ENCODE assay signal across 8 cellular contexts in the genomic region with DNA sequence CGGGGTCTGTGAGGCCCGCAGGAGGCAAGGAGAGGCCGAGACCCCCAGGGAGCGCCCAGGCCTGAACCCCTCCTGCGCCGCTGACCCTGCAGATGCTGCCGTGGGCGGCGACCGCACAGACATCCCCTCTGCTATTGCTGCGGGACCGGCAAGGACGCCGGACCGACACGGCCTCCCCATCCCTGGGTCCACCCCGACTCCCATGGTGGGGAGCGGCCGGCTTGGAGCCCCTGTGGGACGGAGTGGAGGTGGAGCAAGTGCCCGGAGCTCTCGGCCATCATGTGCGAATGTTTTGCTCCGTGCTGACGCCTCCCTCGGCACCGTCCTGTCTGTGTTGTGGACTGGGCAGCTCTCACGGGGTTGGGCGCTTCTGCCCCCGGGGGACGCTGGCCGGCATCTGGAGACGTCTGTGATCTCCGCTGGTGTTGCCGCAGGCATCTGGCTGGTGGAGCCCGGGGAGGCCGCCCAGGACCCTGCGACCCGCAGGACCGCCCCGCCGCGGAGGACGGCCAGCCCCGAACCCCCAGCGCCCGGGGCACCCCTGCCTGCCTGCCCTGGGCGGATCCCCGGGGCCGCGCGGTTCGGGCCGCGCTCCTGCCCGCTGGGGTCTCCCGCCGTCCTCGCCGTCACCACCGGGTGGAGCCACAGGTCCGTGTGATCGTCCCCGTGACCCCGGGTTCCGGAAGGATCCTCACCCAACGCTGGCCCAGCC. TPM values are rescaled to one million over a fixed set of nuclear protein-coding genes. Genes with fewer than 3 reads are reported as not detected.
DNase-seq lines count a peak whose midpoint lies in the region; ATAC-seq and TF ChIP-seq lines count a peak whose summit lies in the region.

No MANE protein-coding gene starts in this region.

- H2BK12ac ChIP-seq in mesenchymal stem cell (ENCODE audit: low read length in 2 of 2): no peak overlapping the region

- no peak overlapping the region for H3K18ac ChIP-seq in mesenchymal stem cell (ENCODE audit: low read depth in 1 of 2, low read length in 2 of 2)

- H3K14ac ChIP-seq in mesenchymal stem cell (ENCODE audit: low read length in 2 of 2): no peak overlapping the region

- peak overlapping the region; percentile 56 for H4K8ac ChIP-seq in mesenchymal stem cell (ENCODE audit: low read length)

- ATAC-seq in stimulated activated naive CD8-positive, alpha-beta T cell treated with anti-CD3 and anti-CD28 coated beads, Interleukin-15, amount 100 ng/mL, for 72 hours: peak; percentile 87
- ATAC-seq in GM19463 (IDR thresholded peaks at IDR 0.05; ENCODE audit: unreplicated experiment): no peak

- peak overlapping the region; percentile 54 for H2AFZ ChIP-seq in mesenchymal stem cell (ENCODE audit: low read depth, low read length)

- in situ Hi-C loops in ACHN (cut with HindIII; ENCODE audit: low pct_ligation_motif_present, low pct_unique_long_range_greater_than_20kb, low sequenced_read_pairs): no loop called here

- H3K27me3 ChIP-seq in dorsolateral prefrontal cortex (peaks cover 0 to 19% (median 4%) of the 10 kb centered on the region in 45 donors), mesenchymal stem cell (ENCODE audit: control insufficient read depth in 1 of 2, insufficient read depth in 1 of 2, low read length in 2 of 2) (peaks cover 10 to 40% of the 10 kb centered on the region in 2 experiments)

- H3K79me1 ChIP-seq in mesenchymal stem cell (replicated peaks; ENCODE audit: low read length, poor library complexity, severe bottlenecking): peaks cover 3% of the 10 kb centered on the region

- WGBS in mesenchymal stem cell: 26% methylated on average over 67 of the region's 67 CpGs

- peak overlapping the region; percentile 52 for H3K4me2 ChIP-seq in mesenchymal stem cell (ENCODE audit: low read length, poor library complexity, severe bottlenecking)

- peak overlapping the region; percentile 70 for H3K9ac ChIP-seq in mesenchymal stem cell (ENCODE audit: low read length)

- H2AK5ac ChIP-seq in mesenchymal stem cell (ENCODE audit: low read length, severe bottlenecking): no peak overlapping the region

- H3K9me3 Mint-ChIP-seq in stimulated activated naive CD8-positive, alpha-beta T cell treated with anti-CD3 and anti-CD28 coated beads, Interleukin-15, amount 100 ng/mL, for 72 hours: no peaks in the 10 kb centered on the region

- H4K91ac ChIP-seq in mesenchymal stem cell (ENCODE audit: low read length): peak overlapping the region; percentile 43

- intact Hi-C loops in dorsolateral prefrontal cortex (cut with DNase I): loop anchor here (1.0 to 10.0 kb wide), 5 partner anchors 61 to 289 kb away; no protein-coding TSS in a partner anchor

- peak overlapping the region in 37 of 59 donors; percentile 5 to 78 (median 51) for H3K27ac ChIP-seq in dorsolateral prefrontal cortex
- no peak overlapping the region for H3K27ac ChIP-seq in mesenchymal stem cell (ENCODE audit: low read length, poor library complexity, severe bottlenecking)

- H3K27ac Mint-ChIP-seq in stimulated activated naive CD8-positive, alpha-beta T cell treated with anti-CD3 and anti-CD28 coated beads, Interleukin-15, amount 100 ng/mL, for 72 hours: no peak overlapping the region

- H2BK120ac ChIP-seq in mesenchymal stem cell (ENCODE audit: low read depth, low read length): no peak overlapping the region

- H3K4me3 ChIP-seq in dorsolateral prefrontal cortex (peak overlapping the region in 51 of 59 donors; percentile 7 to 57 (median 40)), mesenchymal stem cell (ENCODE audit: insufficient read depth in 1 of 2, low read depth in 1 of 2, low read length in 2 of 2) (peak overlapping the region in 1 of 2 experiments; percentile 59)

- peaks cover 6% of the 10 kb centered on the region for H3K9me3 ChIP-seq in mesenchymal stem cell (ENCODE audit: control insufficient read depth, low read length)

- TF ChIP-seq CTCF in dorsolateral prefrontal cortex (IDR thresholded peaks at IDR 0.05 in 54 of 56, conservative IDR thresholded peaks at IDR 0.05 in 2 of 56; ENCODE audit: low read depth in 1 of 56, partially characterized antibody in 56 of 56): peak; percentile 24 to 88 (median 74)

- peaks cover 33% of the 10 kb centered on the region for H3K4me1 Mint-ChIP-seq in stimulated activated naive CD8-positive, alpha-beta T cell treated with anti-CD3 and anti-CD28 coated beads, Interleukin-15, amount 100 ng/mL, for 72 hours

- no peak overlapping the region for H3K23ac ChIP-seq in mesenchymal stem cell (ENCODE audit: low read length in 2 of 2)

- CTCF ChIA-PET in HEK293T (lab: Yijun Ruan, JAX): no interaction called here

- peaks cover 15% of the 10 kb centered on the region for H3K27me3 Mint-ChIP-seq in stimulated activated naive CD8-positive, alpha-beta T cell treated with anti-CD3 and anti-CD28 coated beads, Interleukin-15, amount 100 ng/mL, for 72 hours

- H2BK5ac ChIP-seq in mesenchymal stem cell (ENCODE audit: low read depth, low read length, poor library complexity, severe bottlenecking): no peak overlapping the region

- peaks cover 17% of the 10 kb centered on the region for H3K4me1 ChIP-seq in mesenchymal stem cell (ENCODE audit: control insufficient read depth, insufficient read depth, low read depth, low read length)

- POLR2A ChIA-PET in HEK293T (lab: Yijun Ruan, JAX): no interaction called here

- H2BK15ac ChIP-seq in mesenchymal stem cell (ENCODE audit: low read depth, poor library complexity, severe bottlenecking): no peak overlapping the region

- peak overlapping the region in 1 of 2 donors; percentile 59 for H3K4me3 Mint-ChIP-seq in stimulated activated naive CD8-positive, alpha-beta T cell treated with anti-CD3 and anti-CD28 coated beads, Interleukin-15, amount 100 ng/mL, for 72 hours

- H3K36me3 ChIP-seq in mesenchymal stem cell (ENCODE audit: control insufficient read depth in 1 of 2, insufficient read depth in 2 of 2, low read depth in 1 of 2, low read length in 2 of 2): peaks cover 0 to 4% of the 10 kb centered on the region in 2 experiments

- peak overlapping the region in 1 of 2 experiments; percentile 39 for H3K4ac ChIP-seq in mesenchymal stem cell (ENCODE audit: low read depth in 1 of 2, low read length in 2 of 2)

- DNase-seq in ACHN (peak; percentile 30), HEK293T (ENCODE audit: extremely low spot score) (peak; percentile 81), dorsolateral prefrontal cortex (peak in 9 of 10 donors; percentile 39 to 80 (median 68)), mesenchymal stem cell (peak; percentile 14), NCI-H187 (lab: John Stamatoyannopoulos, UW) (no peak)
- peak; percentile 71 for DNase-seq in activated CD4-positive, alpha-beta T cell treated with anti-CD3 and anti-CD28 coated beads for 48 hours
- DNase-seq in stimulated activated naive CD8-positive, alpha-beta T cell treated with anti-CD3 and anti-CD28 coated beads, Interleukin-15, amount 100 ng/mL, for 72 hours: peak; percentile 57 to 61

TF ChIP-seq in HEK293T, 16 proteins besides CTCF, POLR2A, EP300 and RAD21:
- TF ChIP-seq ARNT (IDR thresholded peaks at IDR 0.05) (no peak), L3MBTL2 (conservative IDR thresholded peaks at IDR 0.05) (no peak), HDGF (IDR thresholded peaks at IDR 0.05; ENCODE audit: borderline replicate concordance) (no peak), FOXA1 (IDR thresholded peaks at IDR 0.05) (no peak), FOXM1 (IDR thresholded peaks at IDR 0.05; ENCODE audit: borderline replicate concordance) (no peak), LEF1 (IDR thresholded peaks at IDR 0.05; ENCODE audit: borderline replicate concordance) (no peak), CTBP1 (IDR thresholded peaks at IDR 0.05; ENCODE audit: borderline replicate concordance) (no peak), BHLHE40 (IDR thresholded peaks at IDR 0.05; ENCODE audit: borderline replicate concordance) (no peak), TARDBP (IDR thresholded peaks at IDR 0.05) (no peak), FOXK2 (IDR thresholded peaks at IDR 0.05) (no peak), NFRKB (IDR thresholded peaks at IDR 0.05) (no peak), ELF4 (IDR thresholded peaks at IDR 0.05) (no peak), ZNF384 (IDR thresholded peaks at IDR 0.05) (no peak), SUZ12 (IDR thresholded peaks at IDR 0.05) (no peak)
TF ChIP-seq in HEK293T: peak in this region for 0.

RNA-seq across cellular contexts. Expression of gene GNG13, which starts 12.8 kb away (rescaled TPM):
- total RNA-seq in dorsolateral prefrontal cortex: 10 to 100 TPM in 8 of 120 experiments, 1 to 10 TPM in 112; 1.1 to 13.0 (median 5.8) TPM
- polyA plus RNA-seq in mesenchymal stem cell (2013, experiment 1 of 2): not detected
- polyA plus RNA-seq in mesenchymal stem cell (2013, experiment 2 of 2): not detected

RNA-seq across cellular contexts. Expression of gene CHTF18, which starts 24.9 kb away (rescaled TPM):
- total RNA-seq in dorsolateral prefrontal cortex: 10 to 100 TPM in 118 of 120 experiments, 1 to 10 TPM in 2; 9.5 to 68.5 (median 17.6) TPM
- 6.2 TPM for polyA plus RNA-seq in mesenchymal stem cell (2013, experiment 1 of 2)
- polyA plus RNA-seq in mesenchymal stem cell (2013, experiment 2 of 2): 6.0 TPM

RNA-seq across cellular contexts. Expression of gene RPUSD1, which starts 25.2 kb away (rescaled TPM):
- total RNA-seq in dorsolateral prefrontal cortex: 10 to 100 TPM in 119 of 120 experiments, 1 to 10 TPM in 1; 9.7 to 31.5 (median 23.0) TPM
- 20.2 TPM for polyA plus RNA-seq in mesenchymal stem cell (2013, experiment 1 of 2)
- polyA plus RNA-seq in mesenchymal stem cell (2013, experiment 2 of 2): 20.1 TPM

RNA-seq across cellular contexts. Expression of gene MSLN, which starts 52.8 kb away (rescaled TPM):
- 1 to 10 TPM in 39 of 120 experiments, under 1 TPM in 60, not detected in 21; 0.29 to 6.6 (median 0.90) TPM for total RNA-seq in dorsolateral prefrontal cortex
- polyA plus RNA-seq in mesenchymal stem cell (2013, experiment 1 of 2): not detected
- not detected for polyA plus RNA-seq in mesenchymal stem cell (2013, experiment 2 of 2)

Comparison
In these comparisons a context has a peak if more than half of its experiments do, and no peak if none do; other contexts are left out.
1. DNase-seq: peak in ACHN (single experiment), HEK293T (single experiment), activated CD4-positive, alpha-beta T cell treated with anti-CD3 and anti-CD28 coated beads for 48 hours (single experiment), dorsolateral prefrontal cortex (9 of 10), mesenchymal stem cell (single experiment) and stimulated activated naive CD8-positive, alpha-beta T cell treated with anti-CD3 and anti-CD28 coated beads, Interleukin-15, amount 100 ng/mL, for 72 hours (2 of 2); none in NCI-H187 (0 of 2).